20 cellular contexts compared by ENCODE assay signal in the genomic region with DNA sequence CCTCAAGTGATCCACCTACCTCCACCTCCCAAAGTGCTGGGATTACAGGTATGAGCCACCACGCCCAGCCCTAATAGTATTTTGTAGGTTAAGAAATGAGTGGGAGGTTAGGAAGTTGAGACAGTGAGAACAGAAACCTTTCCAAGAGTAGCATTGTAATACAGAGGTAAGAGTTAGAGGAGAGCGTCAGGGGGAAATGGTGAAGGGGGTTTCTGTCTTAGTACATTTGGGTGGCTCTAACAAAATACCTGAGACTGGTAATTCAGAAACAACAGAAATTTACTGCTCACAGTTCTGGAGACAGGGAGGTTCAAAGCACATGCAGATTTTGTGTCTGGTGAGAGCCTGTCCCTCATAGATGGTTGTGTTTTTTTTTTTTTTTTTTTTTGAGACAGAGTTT. TPM values are rescaled to one million over a fixed set of nuclear protein-coding genes. Genes with fewer than 3 reads are reported as not detected.
DNase-seq lines count a peak whose midpoint lies in the region; ATAC-seq and TF ChIP-seq lines count a peak whose summit lies in the region.
"Had no signal": no experiment of that assay in that cellular context is flagged by ENCODE, and none has a peak within 500 bp of the region (broad histone marks: within the 10 kb centered on the region; RNA-seq: fewer than 3 reads in every experiment).

No MANE protein-coding gene starts in this region.

- H3K4me1 ChIP-seq in tibial nerve: peaks cover 0 to 14% (median 0%) of the 10 kb centered on the region in 4 donors

- peaks cover 0 to 37% (median 2%) of the 10 kb centered on the region in 3 donors for H3K36me3 ChIP-seq in tibial nerve

- no peak overlapping the region for H3K4me3 ChIP-seq in tibial nerve
- H3K4me3 ChIP-seq: BLaER1 treated with 17β-estradiol and CSF1 and Interleukin-3, amounts not matched to agents 10 nM and 100 nM; GM12878 had no signal

- 94 to 97% methylated on average over 2 of the region's 2 CpGs for WGBS in tibial nerve, 2 donors

- POLR2A ChIA-PET in activated CD8-positive, alpha-beta T cell treated with anti-CD3 and anti-CD28 coated beads for 36 hours (lab: Charles Lee): no interaction called here
- POLR2A ChIA-PET in activated CD8-positive, alpha-beta T cell treated with anti-CD3 and anti-CD28 coated beads, Interleukin-2, amount 10 ng/mL, durations not matched to agents 7 days and 5 days (lab: Charles Lee): no interaction called here

- peak; percentile 53 for ATAC-seq in activated CD8-positive, alpha-beta T cell treated with anti-CD3 and anti-CD28 coated beads for 36 hours
- ATAC-seq in activated CD8-positive, alpha-beta T cell treated with anti-CD3 and anti-CD28 coated beads, Interleukin-2, amount 10 ng/mL, durations not matched to agents 7 days and 5 days: no peak
- peak; percentile 54 for ATAC-seq in GM18868 (IDR thresholded peaks at IDR 0.05; ENCODE audit: unreplicated experiment)
- ATAC-seq in activated T-helper 17 cell treated with anti-CD3 and anti-CD28 coated beads, Interleukin-2, amount 50 U/mL, for 72 hours (replicated peaks): peak; percentile 62
- ATAC-seq: CD8-positive, alpha-beta T cell; GM12878 had no signal

- intact Hi-C loops in activated CD8-positive, alpha-beta T cell treated with anti-CD3 and anti-CD28 coated beads for 36 hours (cut with micrococcal nuclease): no loop called here
- intact Hi-C loops in activated naive CD4-positive, alpha-beta T cell treated with anti-CD3 and anti-CD28 coated beads for 36 hours (cut with micrococcal nuclease): loop anchor here (1.0 kb wide), 2 partner anchors 8 to 14 kb away; no protein-coding TSS in a partner anchor

- no peak for TF ChIP-seq POLR2A in tibial nerve (IDR thresholded peaks at IDR 0.05)

- CTCF ChIA-PET in activated CD8-positive, alpha-beta T cell treated with anti-CD3 and anti-CD28 coated beads for 36 hours (lab: Charles Lee): interaction anchor here (1.3 to 2.4 kb wide), 2 partner anchors 14 to 49 kb away, joined by 4 to 9 read pairs; a partner anchor contains a TSS
- CTCF ChIA-PET in activated CD8-positive, alpha-beta T cell treated with anti-CD3 and anti-CD28 coated beads, Interleukin-2, amount 10 ng/mL, durations not matched to agents 7 days and 5 days (lab: Charles Lee): interaction anchor here (1.6 to 2.2 kb wide), 2 partner anchors 16 to 367 kb away, joined by 4 to 6 read pairs; no protein-coding TSS in a partner anchor
- CTCF ChIA-PET in activated naive CD4-positive, alpha-beta T cell treated with anti-CD3 and anti-CD28 coated beads for 36 hours (lab: Charles Lee): interaction anchor here (1.5 to 2.0 kb wide), 2 partner anchors 8 to 49 kb away, joined by 4 to 10 read pairs; a partner anchor contains a TSS

- TF ChIP-seq EP300 in tibial nerve (IDR thresholded peaks at IDR 0.05): no peak

- no peak overlapping the region for H3K4me3 Mint-ChIP-seq in activated CD8-positive, alpha-beta T cell treated with anti-CD3 and anti-CD28 coated beads for 36 hours
- H3K4me3 Mint-ChIP-seq in activated CD8-positive, alpha-beta T cell treated with anti-CD3 and anti-CD28 coated beads, Interleukin-2, amount 10 ng/mL, durations not matched to agents 7 days and 5 days: no peak overlapping the region
- H3K4me3 Mint-ChIP-seq in activated naive CD4-positive, alpha-beta T cell treated with anti-CD3 and anti-CD28 coated beads for 36 hours: no peak overlapping the region
- no peak overlapping the region for H3K4me3 Mint-ChIP-seq in activated T-helper 17 cell treated with anti-CD3 and anti-CD28 coated beads, Interleukin-2, amount 50 U/mL, for 72 hours
- H3K4me3 Mint-ChIP-seq: B cell; CD8-positive, alpha-beta T cell; H9 had no signal

- H3K9me3 ChIP-seq in tibial nerve: no peaks in the 10 kb centered on the region

- peaks cover 15% of the 10 kb centered on the region for H3K4me1 Mint-ChIP-seq in activated CD8-positive, alpha-beta T cell treated with anti-CD3 and anti-CD28 coated beads for 36 hours (ENCODE audit: low read depth)
- peaks cover 9% of the 10 kb centered on the region for H3K4me1 Mint-ChIP-seq in activated CD8-positive, alpha-beta T cell treated with anti-CD3 and anti-CD28 coated beads, Interleukin-2, amount 10 ng/mL, durations not matched to agents 7 days and 5 days (ENCODE audit: low read depth)
- H3K4me1 Mint-ChIP-seq in activated naive CD4-positive, alpha-beta T cell treated with anti-CD3 and anti-CD28 coated beads for 36 hours (ENCODE audit: low read depth): peaks cover 39% of the 10 kb centered on the region
- H3K4me1 Mint-ChIP-seq in activated T-helper 17 cell treated with anti-CD3 and anti-CD28 coated beads, Interleukin-2, amount 50 U/mL, for 72 hours: no peaks in the 10 kb centered on the region
- H3K4me1 Mint-ChIP-seq: B cell had no signal

- no peak overlapping the region for H3K27ac ChIP-seq in tibial nerve
- H3K27ac ChIP-seq: BLaER1 treated with 17β-estradiol and CSF1 and Interleukin-3, amounts not matched to agents 10 nM and 100 nM had no signal

- no peaks in the 10 kb centered on the region for H3K9me3 Mint-ChIP-seq in activated CD8-positive, alpha-beta T cell treated with anti-CD3 and anti-CD28 coated beads for 36 hours
- H3K9me3 Mint-ChIP-seq in activated CD8-positive, alpha-beta T cell treated with anti-CD3 and anti-CD28 coated beads, Interleukin-2, amount 10 ng/mL, durations not matched to agents 7 days and 5 days (ENCODE audit: insufficient read depth): no peaks in the 10 kb centered on the region
- H3K9me3 Mint-ChIP-seq in activated naive CD4-positive, alpha-beta T cell treated with anti-CD3 and anti-CD28 coated beads for 36 hours: no peaks in the 10 kb centered on the region
- H3K9me3 Mint-ChIP-seq in activated T-helper 17 cell treated with anti-CD3 and anti-CD28 coated beads, Interleukin-2, amount 50 U/mL, for 72 hours: no peaks in the 10 kb centered on the region
- H3K9me3 Mint-ChIP-seq: CD8-positive, alpha-beta T cell; H9 had no signal

- no peaks in the 10 kb centered on the region for H3K27me3 ChIP-seq in tibial nerve
- H3K27me3 ChIP-seq: BLaER1 treated with 17β-estradiol and CSF1 and Interleukin-3, amounts not matched to agents 10 nM and 100 nM had no signal

- DNase-seq in activated CD8-positive, alpha-beta T cell treated with anti-CD3 and anti-CD28 coated beads for 36 hours: no peak
- DNase-seq in activated CD8-positive, alpha-beta T cell treated with anti-CD3 and anti-CD28 coated beads, Interleukin-2, amount 10 ng/mL, durations not matched to agents 7 days and 5 days: no peak
- DNase-seq in activated naive CD4-positive, alpha-beta T cell treated with anti-CD3 and anti-CD28 coated beads for 36 hours: no peak
- DNase-seq in activated naive CD4-positive, alpha-beta T cell treated with Interleukin-2 at 50 U/mL for 16 hours: no peak
- no peak for DNase-seq in tibial nerve (ENCODE audit: low spot score in 2 of 2)
- DNase-seq: Calu3; CD8-positive, alpha-beta T cell; DMS53; DND-41; EL; H9 had no signal

- no peak for TF ChIP-seq CTCF in activated CD8-positive, alpha-beta T cell treated with anti-CD3 and anti-CD28 coated beads for 36 hours (IDR thresholded peaks at IDR 0.05)
- TF ChIP-seq CTCF in tibial nerve (IDR thresholded peaks at IDR 0.05): no peak

- no peak overlapping the region for H3K27ac Mint-ChIP-seq in activated CD8-positive, alpha-beta T cell treated with anti-CD3 and anti-CD28 coated beads for 36 hours
- H3K27ac Mint-ChIP-seq in activated CD8-positive, alpha-beta T cell treated with anti-CD3 and anti-CD28 coated beads, Interleukin-2, amount 10 ng/mL, durations not matched to agents 7 days and 5 days: no peak overlapping the region
- peak overlapping the region; percentile 14 for H3K27ac Mint-ChIP-seq in activated naive CD4-positive, alpha-beta T cell treated with anti-CD3 and anti-CD28 coated beads for 36 hours
- no peak overlapping the region for H3K27ac Mint-ChIP-seq in activated T-helper 17 cell treated with anti-CD3 and anti-CD28 coated beads, Interleukin-2, amount 50 U/mL, for 72 hours
- H3K27ac Mint-ChIP-seq: B cell; CD8-positive, alpha-beta T cell had no signal

- no peaks in the 10 kb centered on the region for H3K27me3 Mint-ChIP-seq in activated CD8-positive, alpha-beta T cell treated with anti-CD3 and anti-CD28 coated beads for 36 hours
- H3K27me3 Mint-ChIP-seq in activated CD8-positive, alpha-beta T cell treated with anti-CD3 and anti-CD28 coated beads, Interleukin-2, amount 10 ng/mL, durations not matched to agents 7 days and 5 days (ENCODE audit: low read depth): no peaks in the 10 kb centered on the region
- H3K27me3 Mint-ChIP-seq in activated naive CD4-positive, alpha-beta T cell treated with anti-CD3 and anti-CD28 coated beads for 36 hours (ENCODE audit: low read depth): no peaks in the 10 kb centered on the region
- H3K27me3 Mint-ChIP-seq in activated T-helper 17 cell treated with anti-CD3 and anti-CD28 coated beads, Interleukin-2, amount 50 U/mL, for 72 hours: no peaks in the 10 kb centered on the region

- H3K36me3 Mint-ChIP-seq in activated CD8-positive, alpha-beta T cell treated with anti-CD3 and anti-CD28 coated beads for 36 hours (ENCODE audit: low read depth): peaks cover 2% of the 10 kb centered on the region
- H3K36me3 Mint-ChIP-seq in activated CD8-positive, alpha-beta T cell treated with anti-CD3 and anti-CD28 coated beads, Interleukin-2, amount 10 ng/mL, durations not matched to agents 7 days and 5 days (ENCODE audit: low read depth): peaks cover 37% of the 10 kb centered on the region
- peaks cover 21% of the 10 kb centered on the region for H3K36me3 Mint-ChIP-seq in activated naive CD4-positive, alpha-beta T cell treated with anti-CD3 and anti-CD28 coated beads for 36 hours (ENCODE audit: low read depth)
- H3K36me3 Mint-ChIP-seq in activated T-helper 17 cell treated with anti-CD3 and anti-CD28 coated beads, Interleukin-2, amount 50 U/mL, for 72 hours (ENCODE audit: low read depth): peaks cover 8% of the 10 kb centered on the region

RNA-seq across cellular contexts. Expression of a gene that starts 18.8 kb away (rescaled TPM):
- 1 to 10 TPM; 8.6 to 8.8 TPM for total RNA-seq in activated CD8-positive, alpha-beta T cell treated with anti-CD3 and anti-CD28 coated beads for 36 hours
- total RNA-seq in activated CD8-positive, alpha-beta T cell treated with anti-CD3 and anti-CD28 coated beads, Interleukin-2, amount 10 ng/mL, durations not matched to agents 7 days and 5 days: 10 to 100 TPM; 16.4 to 16.7 TPM
- total RNA-seq in activated naive CD4-positive, alpha-beta T cell treated with anti-CD3 and anti-CD28 coated beads for 36 hours: 10 to 100 TPM; 32.9 to 37.4 TPM
- total RNA-seq in activated T-helper 17 cell treated with anti-CD3 and anti-CD28 coated beads, Interleukin-2, amount 50 U/mL, for 72 hours: 10 to 100 TPM; 17.7 to 20.2 TPM
- 10 to 100 TPM; 33.0 to 54.3 (median 38.3) TPM for total RNA-seq in tibial nerve
- total RNA-seq: B cell had no signal

RNA-seq across cellular contexts. Expression of a gene that starts 38.6 kb away (rescaled TPM):
- 10 to 100 TPM; 30.1 to 35.5 TPM for total RNA-seq in activated CD8-positive, alpha-beta T cell treated with anti-CD3 and anti-CD28 coated beads for 36 hours
- 10 to 100 TPM; 35.0 to 35.4 TPM for total RNA-seq in activated CD8-positive, alpha-beta T cell treated with anti-CD3 and anti-CD28 coated beads, Interleukin-2, amount 10 ng/mL, durations not matched to agents 7 days and 5 days
- total RNA-seq in activated naive CD4-positive, alpha-beta T cell treated with anti-CD3 and anti-CD28 coated beads for 36 hours: 10 to 100 TPM; 41.0 to 47.7 TPM
- total RNA-seq in activated T-helper 17 cell treated with anti-CD3 and anti-CD28 coated beads, Interleukin-2, amount 50 U/mL, for 72 hours: 10 to 100 TPM; 37.3 to 41.9 TPM
- total RNA-seq in tibial nerve: 10 to 100 TPM; 38.0 to 80.2 (median 63.4) TPM

RNA-seq across cellular contexts. Expression of a gene that starts 48.9 kb away (rescaled TPM):
- 1 to 10 TPM; 1.4 to 2.4 TPM for total RNA-seq in activated CD8-positive, alpha-beta T cell treated with anti-CD3 and anti-CD28 coated beads for 36 hours
- total RNA-seq in activated CD8-positive, alpha-beta T cell treated with anti-CD3 and anti-CD28 coated beads, Interleukin-2, amount 10 ng/mL, durations not matched to agents 7 days and 5 days: 1 to 10 TPM; 3.0 to 4.1 TPM
- 1 to 10 TPM; 1.7 to 2.6 TPM for total RNA-seq in activated naive CD4-positive, alpha-beta T cell treated with anti-CD3 and anti-CD28 coated beads for 36 hours
- 1 to 10 TPM; 1.4 TPM for total RNA-seq in activated T-helper 17 cell treated with anti-CD3 and anti-CD28 coated beads, Interleukin-2, amount 50 U/mL, for 72 hours
- total RNA-seq in tibial nerve: not detected
- total RNA-seq: A172, Calu3, G401, H1, HT-29 had no signal
